In genomic region chr18:58493516-58494253, GRCh38 we compare ENCODE assay signal across 8 cellular contexts.
DNase-seq lines count a peak whose midpoint lies in the region; ATAC-seq and TF ChIP-seq lines count a peak whose summit lies in the region.

No MANE protein-coding gene starts in this region.

- TF ChIP-seq CTCF in GM06990 (IDR thresholded peaks at IDR 0.05; ENCODE audit: insufficient read depth, low read length, poor library complexity, severe bottlenecking) (peak; percentile 81), body of pancreas (IDR thresholded peaks at IDR 0.05) (peak; percentile 75 to 88 (median 83))

- ATAC-seq in HG02852 (IDR thresholded peaks at IDR 0.05; ENCODE audit: unreplicated experiment): peak; percentile 66
- peak; percentile 93 for ATAC-seq in body of pancreas
- no peak for ATAC-seq in HG03095 (IDR thresholded peaks at IDR 0.05; ENCODE audit: unreplicated experiment)

- H3K9me3 ChIP-seq in body of pancreas: no peaks in the 10 kb centered on the region

- no peaks in the 10 kb centered on the region for H3K36me3 ChIP-seq in GM06990 (ENCODE audit: control insufficient read depth, insufficient read depth, low read length)
- H3K36me3 ChIP-seq in body of pancreas (replicated peaks in 1 of 2; ENCODE audit: insufficient read depth in 1 of 2, low read depth in 2 of 2): no peaks in the 10 kb centered on the region

- WGBS in body of pancreas, 2 donors: 14 to 23% methylated on average over 18 of the region's 18 CpGs

- no peak for TF ChIP-seq POLR2A in body of pancreas (IDR thresholded peaks at IDR 0.05)

- intact Hi-C loops in body of pancreas (cut with DNase I): loop anchor here (5.0 kb wide), 1 partner anchor 96 kb away; no protein-coding TSS in a partner anchor

- H3K27ac ChIP-seq in body of pancreas: peak overlapping the region in 2 of 4 donors; percentile 4 to 8

- H3K27me3 ChIP-seq in GM06990 (replicated peaks; ENCODE audit: control insufficient read depth, insufficient read depth, low read length) (no peaks in the 10 kb centered on the region), body of pancreas (no peaks in the 10 kb centered on the region)

- peak; percentile 38 for DNase-seq in GM06990 (ENCODE audit: extremely low read depth, insufficient read length)
- peak; percentile 75 for DNase-seq in NCI-H2107 (lab: John Stamatoyannopoulos, UW)
- peak; percentile 56 for DNase-seq in UCSD-AML1 (lab: John Stamatoyannopoulos, UW; ENCODE audit: unreplicated experiment)
- peak; percentile 80 to 81 (median 80) for DNase-seq in body of pancreas
- peak; percentile 92 for DNase-seq in inferior parietal cortex (ENCODE audit: extremely low spot score)
- peak; percentile 45 to 60 for DNase-seq in stimulated activated CD4-positive, alpha-beta T cell treated with anti-CD3 and anti-CD28 coated beads, Interleukin-12 subunit alpha, Interleukin-12 subunit beta, amount 100 ng/mL, for 24 hours (ENCODE audit: low read depth in 2 of 2)

- peaks cover 21% of the 10 kb centered on the region for H3K4me1 ChIP-seq in body of pancreas

- H3K4me3 ChIP-seq in GM06990 (replicated peaks; ENCODE audit: low read depth, low read length) (no peak overlapping the region), body of pancreas (no peak overlapping the region)

Comparison
In these comparisons a context has a peak if more than half of its experiments do, and no peak if none do; other contexts are left out.
1. DNase-seq: peak in every context shown above with its lines; median percentile 92 in inferior parietal cortex; 80 in body of pancreas; 75 in NCI-H2107; 56 in UCSD-AML1; 52 in stimulated activated CD4-positive, alpha-beta T cell treated with anti-CD3 and anti-CD28 coated beads, Interleukin-12 subunit alpha, Interleukin-12 subunit beta, amount 100 ng/mL, for 24 hours; 38 in GM06990.